Comparison of ENCODE assay signal across 8 cellular contexts in the genomic region with DNA sequence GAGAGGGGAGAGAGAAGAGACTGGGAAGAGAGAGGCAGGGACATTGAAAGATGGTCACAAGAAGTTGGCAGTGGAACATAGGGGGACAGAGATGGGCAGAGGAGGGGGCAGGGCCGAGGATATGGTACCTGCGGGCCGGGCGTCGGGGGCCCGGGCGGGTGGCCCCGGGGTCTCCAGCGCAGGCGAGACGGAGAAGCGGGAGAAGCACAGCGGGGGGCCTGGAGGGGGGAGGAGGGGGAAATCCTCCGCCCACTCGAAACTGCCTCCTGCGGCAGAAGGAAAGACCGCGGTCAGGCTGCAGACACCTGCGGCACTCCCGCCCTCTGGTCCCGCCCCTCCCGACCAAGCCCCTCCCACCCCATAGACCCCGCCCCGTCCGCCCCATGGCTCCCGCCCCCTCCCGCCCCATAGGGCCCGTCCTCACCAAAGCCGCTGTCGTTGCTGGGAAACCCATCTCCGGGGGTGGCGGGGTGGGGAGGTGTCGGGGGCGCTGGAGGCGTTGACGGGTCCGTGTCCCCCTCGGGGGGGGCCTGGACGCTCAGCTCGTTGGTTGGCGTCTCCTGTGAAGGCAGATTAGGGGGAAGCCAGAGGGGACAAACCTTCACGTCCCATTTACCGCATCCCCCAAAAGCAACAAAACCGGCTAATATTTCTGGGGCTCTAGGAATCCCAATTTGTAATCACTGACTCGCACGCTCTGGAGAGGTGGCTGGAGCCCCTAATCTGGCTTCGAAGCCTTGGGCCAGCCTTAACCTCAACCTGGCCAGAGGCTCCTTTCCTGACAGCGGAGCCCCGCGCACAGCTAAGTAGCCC. TPM values are rescaled to one million over a fixed set of nuclear protein-coding genes. Genes with fewer than 3 reads are reported as not detected.
DNase-seq lines count a peak whose midpoint lies in the region; ATAC-seq and TF ChIP-seq lines count a peak whose summit lies in the region.

No MANE protein-coding gene starts in this region.

- TF ChIP-seq POLR2A in testis (IDR thresholded peaks at IDR 0.05): no peak

- 4 to 14% methylated on average over 7 to 50 of the region's 50 CpGs for WGBS in testis, 2 donors

- no peaks in the 10 kb centered on the region for H3K9me3 Mint-ChIP-seq in activated CD8-positive, alpha-beta T cell treated with anti-CD3 and anti-CD28 coated beads, Interleukin-2, amount 10 ng/mL, durations not matched to agents 7 days and 5 days (ENCODE audit: insufficient read depth)

- H3K36me3 Mint-ChIP-seq in activated CD8-positive, alpha-beta T cell treated with anti-CD3 and anti-CD28 coated beads, Interleukin-2, amount 10 ng/mL, durations not matched to agents 7 days and 5 days (ENCODE audit: low read depth): no peaks in the 10 kb centered on the region

- intact Hi-C loops in testis (cut with DNase I; ENCODE audit: low total_unique reads) (no loop called here), posterior vena cava (cut with DNase I) (loop anchor here (5.0 to 10.0 kb wide), 2 partner anchors 94 to 96 kb away; no protein-coding TSS in a partner anchor)

- H3K27ac ChIP-seq in testis: no peak overlapping the region

- H3K4me1 ChIP-seq in testis: peaks cover 6% of the 10 kb centered on the region

- H3K9me3 ChIP-seq in testis: no peaks in the 10 kb centered on the region

- DNase-seq in GM03348 (ENCODE audit: low spot score): peak; percentile 67
- DNase-seq in NCI-H1105 treated with DMSO at 0.1 percent for 48 hours (lab: John Stamatoyannopoulos, UW): peak; percentile 55
- DNase-seq in activated CD8-positive, alpha-beta T cell treated with anti-CD3 and anti-CD28 coated beads, Interleukin-2, amount 10 ng/mL, durations not matched to agents 7 days and 5 days: peak; percentile 68
- DNase-seq in epithelial cell of proximal tubule (ENCODE audit: low read depth): no peak
- DNase-seq in stimulated activated CD8-positive, alpha-beta memory T cell treated with anti-CD3 and anti-CD28 coated beads, Interleukin-4, amount 100 ng/mL, for 24 hours (ENCODE audit: low read depth): peak; percentile 31
- no peak for DNase-seq in testis
- no peak for DNase-seq in posterior vena cava (ENCODE audit: low spot score)

- H3K36me3 ChIP-seq in testis (ENCODE audit: low read depth, missing control alignments): no peaks in the 10 kb centered on the region

- H3K27ac Mint-ChIP-seq in activated CD8-positive, alpha-beta T cell treated with anti-CD3 and anti-CD28 coated beads, Interleukin-2, amount 10 ng/mL, durations not matched to agents 7 days and 5 days: no peak overlapping the region

- peak overlapping the region; percentile 28 for H3K4me3 Mint-ChIP-seq in activated CD8-positive, alpha-beta T cell treated with anti-CD3 and anti-CD28 coated beads, Interleukin-2, amount 10 ng/mL, durations not matched to agents 7 days and 5 days

- ATAC-seq in activated CD8-positive, alpha-beta T cell treated with anti-CD3 and anti-CD28 coated beads, Interleukin-2, amount 10 ng/mL, durations not matched to agents 7 days and 5 days: peak; percentile 13
- no peak for ATAC-seq in HG02571 (IDR thresholded peaks at IDR 0.05; ENCODE audit: unreplicated experiment)

- H3K4me3 ChIP-seq in epithelial cell of proximal tubule (ENCODE audit: low read depth, low read length): peak overlapping the region; percentile 25
- no peak overlapping the region for H3K4me3 ChIP-seq in testis

- peaks cover 45% of the 10 kb centered on the region for H3K4me1 Mint-ChIP-seq in activated CD8-positive, alpha-beta T cell treated with anti-CD3 and anti-CD28 coated beads, Interleukin-2, amount 10 ng/mL, durations not matched to agents 7 days and 5 days (ENCODE audit: low read depth)

- TF ChIP-seq CTCF in epithelial cell of proximal tubule (conservative IDR thresholded peaks at IDR 0.05; ENCODE audit: low read depth, low read length) (no peak), testis (IDR thresholded peaks at IDR 0.05) (no peak)

- POLR2A ChIA-PET in activated CD8-positive, alpha-beta T cell treated with anti-CD3 and anti-CD28 coated beads, Interleukin-2, amount 10 ng/mL, durations not matched to agents 7 days and 5 days (lab: Charles Lee): no interaction called here

- no peaks in the 10 kb centered on the region for H3K27me3 ChIP-seq in testis

- H3K27me3 Mint-ChIP-seq in activated CD8-positive, alpha-beta T cell treated with anti-CD3 and anti-CD28 coated beads, Interleukin-2, amount 10 ng/mL, durations not matched to agents 7 days and 5 days (ENCODE audit: low read depth): peaks cover 31% of the 10 kb centered on the region

- CTCF ChIA-PET in activated CD8-positive, alpha-beta T cell treated with anti-CD3 and anti-CD28 coated beads, Interleukin-2, amount 10 ng/mL, durations not matched to agents 7 days and 5 days (lab: Charles Lee): interaction anchor here (0.7 to 5.1 kb wide), 8 partner anchors 10 to 157 kb away, joined by 3 to 53 read pairs (median 20); no protein-coding TSS in a partner anchor

RNA-seq across cellular contexts. Expression of gene LMTK3, which starts 20.4 kb away (rescaled TPM):
- 1 to 10 TPM; 2.8 to 3.7 TPM for total RNA-seq in activated CD8-positive, alpha-beta T cell treated with anti-CD3 and anti-CD28 coated beads, Interleukin-2, amount 10 ng/mL, durations not matched to agents 7 days and 5 days
- total RNA-seq in epithelial cell of proximal tubule: 1.5 and 4.2 TPM in 2 replicates
- 1 to 10 TPM in 1 of 2 donors, under 1 TPM in 1; 0.62 to 1.7 TPM for total RNA-seq in testis
- 0.96 TPM for polyA plus RNA-seq in testis (ENCODE audit: insufficient read depth, low read depth, low replicate concordance)
- total RNA-seq in posterior vena cava: under 1 TPM; 0.19 to 0.57 TPM

RNA-seq across cellular contexts. Expression of gene CYTH2, which starts 22.0 kb away (rescaled TPM):
- total RNA-seq in activated CD8-positive, alpha-beta T cell treated with anti-CD3 and anti-CD28 coated beads, Interleukin-2, amount 10 ng/mL, durations not matched to agents 7 days and 5 days: 10 to 100 TPM; 48.3 to 50.3 TPM
- 43.6 and 81.6 TPM in 2 replicates for total RNA-seq in epithelial cell of proximal tubule
- total RNA-seq in testis: 100 to 1,000 TPM in 1 of 2 donors, 10 to 100 TPM in 1; 92.7 to 123 TPM
- 132 TPM for polyA plus RNA-seq in testis (ENCODE audit: insufficient read depth, low read depth, low replicate concordance)
- total RNA-seq in posterior vena cava: 10 to 100 TPM; 34.1 to 49.2 TPM

RNA-seq across cellular contexts. Expression of gene KCNJ14, which starts 35.8 kb away (rescaled TPM):
- 1 to 10 TPM; 1.4 to 1.5 TPM for total RNA-seq in activated CD8-positive, alpha-beta T cell treated with anti-CD3 and anti-CD28 coated beads, Interleukin-2, amount 10 ng/mL, durations not matched to agents 7 days and 5 days
- total RNA-seq in epithelial cell of proximal tubule (0.06 and 0.07 TPM in 2 replicates), testis (1 to 10 TPM; 1.6 to 2.2 TPM), posterior vena cava (under 1 TPM; 0.52 to 0.65 TPM)
- polyA plus RNA-seq in testis (ENCODE audit: insufficient read depth, low read depth, low replicate concordance): 0.66 TPM

RNA-seq across cellular contexts. Expression of gene GRWD1, which starts 45.4 kb away (rescaled TPM):
- total RNA-seq in activated CD8-positive, alpha-beta T cell treated with anti-CD3 and anti-CD28 coated beads, Interleukin-2, amount 10 ng/mL, durations not matched to agents 7 days and 5 days: 10 to 100 TPM; 46.4 to 50.4 TPM
- total RNA-seq in epithelial cell of proximal tubule: 51.2 and 58.7 TPM in 2 replicates
- 10 to 100 TPM; 32.8 to 35.2 TPM for total RNA-seq in testis
- polyA plus RNA-seq in testis (ENCODE audit: insufficient read depth, low read depth, low replicate concordance): 17.8 TPM
- total RNA-seq in posterior vena cava: 10 to 100 TPM; 21.1 to 24.2 TPM

Comparison
In these comparisons a context has a peak if more than half of its experiments do, and no peak if none do; other contexts are left out.
1. DNase-seq: peak in GM03348 (single experiment), NCI-H1105 treated with DMSO at 0.1 percent for 48 hours (single experiment), activated CD8-positive, alpha-beta T cell treated with anti-CD3 and anti-CD28 coated beads, Interleukin-2, amount 10 ng/mL, durations not matched to agents 7 days and 5 days (single experiment) and stimulated activated CD8-positive, alpha-beta memory T cell treated with anti-CD3 and anti-CD28 coated beads, Interleukin-4, amount 100 ng/mL, for 24 hours (single experiment); none in epithelial cell of proximal tubule (single experiment), testis (single experiment) and posterior vena cava (single experiment).